In the genomic region with DNA sequence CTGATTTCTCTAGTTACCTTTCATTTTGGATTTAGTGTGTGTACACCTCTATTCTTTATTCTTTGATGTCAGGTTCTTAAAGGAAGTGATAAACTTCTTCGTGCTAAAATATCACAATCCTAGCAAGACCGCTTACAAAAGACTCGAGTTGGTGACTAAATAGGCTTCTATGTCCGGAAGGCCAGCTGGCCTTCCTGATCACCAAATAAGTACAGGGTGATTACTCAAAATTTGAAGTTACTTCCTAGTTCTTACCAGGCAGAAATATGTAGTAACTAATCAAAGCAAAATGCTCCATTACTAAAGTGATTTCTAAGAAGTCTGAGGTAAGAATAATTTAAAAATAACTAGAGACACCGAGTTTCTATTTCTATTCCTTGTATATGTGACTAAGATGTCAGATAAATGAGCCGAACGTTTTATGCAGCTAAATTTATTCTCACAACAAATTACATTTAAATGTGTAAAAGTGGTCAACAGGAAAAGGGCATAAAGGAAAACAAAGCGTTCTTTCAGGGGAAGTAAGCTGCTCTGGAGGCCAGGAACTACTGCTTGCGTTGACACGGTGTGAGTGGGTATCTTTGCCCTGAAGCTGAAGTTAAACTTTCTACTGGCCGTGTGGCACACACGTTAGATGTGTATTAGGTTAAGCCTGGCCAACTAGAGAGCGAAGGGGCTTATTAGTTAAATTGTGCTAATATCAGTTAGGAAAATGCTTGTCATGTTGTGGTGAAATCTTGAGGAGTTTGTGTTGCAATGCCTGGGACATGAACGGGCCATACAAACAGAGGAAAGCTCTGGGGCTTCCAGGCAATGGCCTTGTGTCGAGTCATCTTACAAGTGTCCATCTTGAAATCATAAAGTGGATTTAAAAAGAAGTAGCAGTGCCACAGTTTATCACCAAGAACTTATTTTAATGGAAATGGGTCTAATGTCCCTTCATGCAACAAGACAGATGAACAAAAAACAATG, we compare ENCODE assay signal across 14 cellular contexts.
A peak's percentile ranks its signal among the peaks of the same experiment; 100 is the strongest.
DNase-seq lines count a peak whose midpoint lies in the region; ATAC-seq and TF ChIP-seq lines count a peak whose summit lies in the region.
"Had no signal": no experiment of that assay in that cellular context is flagged by ENCODE, and none has a peak within 500 bp of the region (broad histone marks: within the 10 kb centered on the region; RNA-seq: fewer than 3 reads in every experiment).

No MANE protein-coding gene starts in this region.

- peaks cover 19% of the 10 kb centered on the region; the same call in 2 of the 3 replicates for H3K36me3 Mint-ChIP-seq in GM23338 (ENCODE audit: low read depth)
- H3K36me3 Mint-ChIP-seq: natural killer cell had no signal

- no peaks in the 10 kb centered on the region for H3K9me3 ChIP-seq in mucosa of descending colon
- H3K9me3 ChIP-seq: BLaER1, MG63 had no signal

- DNase-seq in GM23338 (ENCODE audit: low spot score): no peak
- peak; percentile 62 for DNase-seq in SKM-1 (lab: John Stamatoyannopoulos, UW; ENCODE audit: unreplicated experiment)
- DNase-seq in fibroblast of mammary gland (ENCODE audit: low read depth): peak; percentile 36
- DNase-seq in pulmonary artery endothelial cell (ENCODE audit: low read depth, low spot score): peak; percentile 11
- no peak for DNase-seq in mucosa of descending colon
- no peak for DNase-seq in germinal center (ENCODE audit: low spot score)
- no peak for DNase-seq in AG08395 (ENCODE audit: low spot score)
- DNase-seq: activated B cell treated with CpG ODN at 0.5 μM for 24 hours, anterior cingulate cortex, MG63, natural killer cell, NCI-H510A had no signal

- peak overlapping the region; percentile 54; the same call in 1 of the 2 replicates for H3K27ac Mint-ChIP-seq in GM23338
- H3K27ac Mint-ChIP-seq: activated B cell treated with CpG ODN at 0.5 μM for 24 hours, natural killer cell had no signal

- no peak overlapping the region for H3K4me2 ChIP-seq in GM23338
- H3K4me2 ChIP-seq: BLaER1 had no signal

- peak overlapping the region; percentile 70 for H3K27ac ChIP-seq in GM23338 (ENCODE audit: low read depth)
- H3K27ac ChIP-seq: BLaER1 had no signal

- H2AFZ ChIP-seq in GM23338: no peak overlapping the region

- H3K27me3 Mint-ChIP-seq in GM23338 (ENCODE audit: insufficient read depth, low read depth, poor library complexity): peaks cover 2% of the 10 kb centered on the region
- H3K27me3 Mint-ChIP-seq: activated B cell treated with CpG ODN at 0.5 μM for 24 hours had no signal

- no peaks in the 10 kb centered on the region for H3K9me3 Mint-ChIP-seq in GM23338
- H3K9me3 Mint-ChIP-seq: activated B cell treated with CpG ODN at 0.5 μM for 24 hours, natural killer cell had no signal

- H3K27me3 ChIP-seq in GM23338 (ENCODE audit: insufficient read depth): no peaks in the 10 kb centered on the region
- H3K27me3 ChIP-seq: BLaER1, MG63 had no signal

- ATAC-seq in GM23338 (no peak), mucosa of descending colon (no peak), GM18520 (IDR thresholded peaks at IDR 0.05; ENCODE audit: unreplicated experiment) (no peak)
- ATAC-seq: natural killer cell had no signal

- peaks cover 6% of the 10 kb centered on the region; the same call in 1 of the 2 replicates for H3F3A ChIP-seq in GM23338 (replicated peaks; ENCODE audit: low read depth)

- no peaks in the 10 kb centered on the region for H3K9me2 ChIP-seq in GM23338 (ENCODE audit: insufficient read depth)

- H3K4me1 Mint-ChIP-seq in GM23338: peaks cover 4% of the 10 kb centered on the region
- H3K4me1 Mint-ChIP-seq: activated B cell treated with CpG ODN at 0.5 μM for 24 hours, natural killer cell had no signal

- H3K79me2 ChIP-seq in GM23338 (replicated peaks; ENCODE audit: insufficient read depth): no peaks in the 10 kb centered on the region

- H3K4me3 ChIP-seq in GM23338: no peak overlapping the region
- no peak overlapping the region for H3K4me3 ChIP-seq in fibroblast of mammary gland (ENCODE audit: control insufficient read depth, low read depth, low read length)
- H3K4me3 ChIP-seq in mucosa of descending colon: no peak overlapping the region
- H3K4me3 ChIP-seq: BLaER1, MG63 had no signal

- intact Hi-C loops in mucosa of descending colon (cut with DNase I, micrococcal nuclease): no loop called here

- TF ChIP-seq CTCF in GM23338 (conservative IDR thresholded peaks at IDR 0.05; ENCODE audit: low read depth in 2 of 2) (no peak), fibroblast of mammary gland (conservative IDR thresholded peaks at IDR 0.05; ENCODE audit: control insufficient read depth, insufficient read depth, low read depth, low read length) (no peak), mucosa of descending colon (IDR thresholded peaks at IDR 0.05) (no peak)

- H4K20me1 ChIP-seq in GM23338 (replicated peaks; ENCODE audit: insufficient read depth): no peaks in the 10 kb centered on the region
- H4K20me1 ChIP-seq: BLaER1 had no signal

- H3K36me3 ChIP-seq in GM23338 (ENCODE audit: insufficient read depth) (peaks cover 18% of the 10 kb centered on the region), mucosa of descending colon (ENCODE audit: low read depth) (no peaks in the 10 kb centered on the region)
- H3K36me3 ChIP-seq: MG63 had no signal

- H3K4me1 ChIP-seq in GM23338 (ENCODE audit: insufficient read depth): no peaks in the 10 kb centered on the region
- H3K4me1 ChIP-seq in mucosa of descending colon (ENCODE audit: low read depth): no peaks in the 10 kb centered on the region
- H3K4me1 ChIP-seq: BLaER1 had no signal

- H3K4me3 Mint-ChIP-seq in GM23338: no peak overlapping the region
- H3K4me3 Mint-ChIP-seq: activated B cell treated with CpG ODN at 0.5 μM for 24 hours, natural killer cell had no signal

TF ChIP-seq in GM23338, 12 proteins besides CTCF, POLR2A, EP300 and RAD21 (continues in another document):
- TF ChIP-seq JUNB (IDR thresholded peaks at IDR 0.05; ENCODE audit: unreplicated experiment) (no peak), ZNF114 (CRISPR knock-in tag; IDR thresholded peaks at IDR 0.05) (no peak), EZH2 (IDR thresholded peaks at IDR 0.05; ENCODE audit: low read depth, unreplicated experiment) (no peak), NANOG (IDR thresholded peaks at IDR 0.05; ENCODE audit: borderline replicate concordance) (no peak), EZH2phosphoT487 (IDR thresholded peaks at IDR 0.05; ENCODE audit: unreplicated experiment) (no peak), STAT1 (IDR thresholded peaks at IDR 0.05; ENCODE audit: unreplicated experiment) (no peak), ZNF331 (CRISPR knock-in tag; IDR thresholded peaks at IDR 0.05; ENCODE audit: low read depth) (no peak)
- TF ChIP-seq, protein P1, sequence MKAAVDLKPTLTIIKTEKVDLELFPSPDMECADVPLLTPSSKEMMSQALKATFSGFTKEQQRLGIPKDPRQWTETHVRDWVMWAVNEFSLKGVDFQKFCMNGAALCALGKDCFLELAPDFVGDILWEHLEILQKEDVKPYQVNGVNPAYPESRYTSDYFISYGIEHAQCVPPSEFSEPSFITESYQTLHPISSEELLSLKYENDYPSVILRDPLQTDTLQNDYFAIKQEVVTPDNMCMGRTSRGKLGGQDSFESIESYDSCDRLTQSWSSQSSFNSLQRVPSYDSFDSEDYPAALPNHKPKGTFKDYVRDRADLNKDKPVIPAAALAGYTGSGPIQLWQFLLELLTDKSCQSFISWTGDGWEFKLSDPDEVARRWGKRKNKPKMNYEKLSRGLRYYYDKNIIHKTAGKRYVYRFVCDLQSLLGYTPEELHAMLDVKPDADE (IDR thresholded peaks at IDR 0.05): no peak
- TF ChIP-seq, protein P2, sequence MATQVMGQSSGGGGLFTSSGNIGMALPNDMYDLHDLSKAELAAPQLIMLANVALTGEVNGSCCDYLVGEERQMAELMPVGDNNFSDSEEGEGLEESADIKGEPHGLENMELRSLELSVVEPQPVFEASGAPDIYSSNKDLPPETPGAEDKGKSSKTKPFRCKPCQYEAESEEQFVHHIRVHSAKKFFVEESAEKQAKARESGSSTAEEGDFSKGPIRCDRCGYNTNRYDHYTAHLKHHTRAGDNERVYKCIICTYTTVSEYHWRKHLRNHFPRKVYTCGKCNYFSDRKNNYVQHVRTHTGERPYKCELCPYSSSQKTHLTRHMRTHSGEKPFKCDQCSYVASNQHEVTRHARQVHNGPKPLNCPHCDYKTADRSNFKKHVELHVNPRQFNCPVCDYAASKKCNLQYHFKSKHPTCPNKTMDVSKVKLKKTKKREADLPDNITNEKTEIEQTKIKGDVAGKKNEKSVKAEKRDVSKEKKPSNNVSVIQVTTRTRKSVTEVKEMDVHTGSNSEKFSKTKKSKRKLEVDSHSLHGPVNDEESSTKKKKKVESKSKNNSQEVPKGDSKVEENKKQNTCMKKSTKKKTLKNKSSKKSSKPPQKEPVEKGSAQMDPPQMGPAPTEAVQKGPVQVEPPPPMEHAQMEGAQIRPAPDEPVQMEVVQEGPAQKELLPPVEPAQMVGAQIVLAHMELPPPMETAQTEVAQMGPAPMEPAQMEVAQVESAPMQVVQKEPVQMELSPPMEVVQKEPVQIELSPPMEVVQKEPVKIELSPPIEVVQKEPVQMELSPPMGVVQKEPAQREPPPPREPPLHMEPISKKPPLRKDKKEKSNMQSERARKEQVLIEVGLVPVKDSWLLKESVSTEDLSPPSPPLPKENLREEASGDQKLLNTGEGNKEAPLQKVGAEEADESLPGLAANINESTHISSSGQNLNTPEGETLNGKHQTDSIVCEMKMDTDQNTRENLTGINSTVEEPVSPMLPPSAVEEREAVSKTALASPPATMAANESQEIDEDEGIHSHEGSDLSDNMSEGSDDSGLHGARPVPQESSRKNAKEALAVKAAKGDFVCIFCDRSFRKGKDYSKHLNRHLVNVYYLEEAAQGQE (IDR thresholded peaks at IDR 0.05; ENCODE audit: unreplicated experiment): no peak

Comparison
In these comparisons a context has a peak if more than half of its experiments do, and no peak if none do; other contexts are left out.
1. DNase-seq: peak in SKM-1 (single experiment), fibroblast of mammary gland (single experiment) and pulmonary artery endothelial cell (single experiment); none in GM23338 (single experiment), mucosa of descending colon (0 of 3), germinal center (single experiment) and AG08395 (single experiment).